In genomic region chr20:63378626-63379025, GRCh38 we compare ENCODE assay signal across 2 cellular contexts.
TF ChIP-seq lines count a peak whose summit lies in the region.

No MANE protein-coding gene starts in this region.

TF ChIP-seq in GM23338, 12 proteins besides CTCF, POLR2A, EP300 and RAD21 (continued from another document):
- TF ChIP-seq ZNF462 (CRISPR knock-in tag; IDR thresholded peaks at IDR 0.05), result no peak
- peak; percentile 91 for TF ChIP-seq REST (IDR thresholded peaks at IDR 0.05; ENCODE audit: unreplicated experiment)

TF ChIP-seq in neural cell, 6 proteins besides CTCF, POLR2A, EP300 and RAD21 (continued from another document):
- TF ChIP-seq REST (IDR thresholded peaks at IDR 0.05; ENCODE audit: borderline replicate concordance) (no peak), MXI1 (conservative IDR thresholded peaks at IDR 0.05; ENCODE audit: poor library complexity, severe bottlenecking) (no peak), SMC3 (conservative IDR thresholded peaks at IDR 0.05; ENCODE audit: poor library complexity) (no peak)
